9 cellular contexts compared by ENCODE assay signal in genomic region chr10:98339790-98340189, GRCh38.
DNase-seq lines count a peak whose midpoint lies in the region; ATAC-seq and TF ChIP-seq lines count a peak whose summit lies in the region.
"Had no signal": no experiment of that assay in that cellular context is flagged by ENCODE, and none has a peak within 500 bp of the region (broad histone marks: within the 10 kb centered on the region; RNA-seq: fewer than 3 reads in every experiment).

No MANE protein-coding gene starts in this region.

- 69 to 77% methylated on average over 5 of the region's 5 CpGs for WGBS in heart right ventricle, 2 donors

- in situ Hi-C loops in KBM-7 (cut with MboI; ENCODE audit: low pct_unique_long_range_greater_than_20kb, low sequenced_read_pairs) = no loop called here

- no peak overlapping the region for H3K4me3 ChIP-seq in heart right ventricle

- H3K36me3 ChIP-seq in heart right ventricle = no peaks in the 10 kb centered on the region

- intact Hi-C loops in heart right ventricle (cut with DNase I) (loop anchor here in 2 of 10 donors (5.0 kb wide), 2 partner anchors 73 to 78 kb away; partner anchors contain the start of gene PYROXD2 (in 1 of the 2)), left ventricle myocardium superior (cut with micrococcal nuclease) (no loop called here)

- no peaks in the 10 kb centered on the region for H3K9me3 ChIP-seq in heart right ventricle

- no peak for TF ChIP-seq CTCF in heart right ventricle (IDR thresholded peaks at IDR 0.05)

- peaks cover 0 to 33% (median 20%) of the 10 kb centered on the region in 9 donors for H3K4me1 ChIP-seq in heart right ventricle

- DNase-seq in heart right ventricle (no peak), left ventricle myocardium superior (no peak), KBM-7 (peak; percentile 14), kidney tubule cell (ENCODE audit: low spot score) (no peak)
- DNase-seq in activated CD4-positive, alpha-beta T cell treated with anti-CD3 and anti-CD28 coated beads for 48 hours = no peak
- DNase-seq in activated CD4-positive, alpha-beta T cell treated with anti-CD3 and anti-CD28 coated beads, Interleukin-2, amount 50 U/mL, for 4 hours = no peak
- DNase-seq: DND-41 had no signal

- H3K27ac ChIP-seq in heart right ventricle = peak overlapping the region in 9 of 10 donors; percentile 30 to 71 (median 52)

- ATAC-seq in heart right ventricle (no peak), left ventricle myocardium superior (no peak), HG02571 (IDR thresholded peaks at IDR 0.05; ENCODE audit: unreplicated experiment) (peak; percentile 79), HG02840 (IDR thresholded peaks at IDR 0.05; ENCODE audit: low FRiP score, unreplicated experiment) (no peak)

- H3K27me3 ChIP-seq in heart right ventricle = peaks cover 0 to 29% (median 4%) of the 10 kb centered on the region in 7 donors
